Comparison of ENCODE assay signal across 8 cellular contexts in genomic region chr7:155456772-155457543, GRCh38. TPM values are rescaled to one million over a fixed set of nuclear protein-coding genes. Genes with fewer than 3 reads are reported as not detected.
DNase-seq lines count a peak whose midpoint lies in the region; ATAC-seq, FAIRE-seq and TF ChIP-seq lines count a peak whose summit lies in the region.

No MANE protein-coding gene starts in this region.

- H3K27me3 ChIP-seq in mucosa of stomach (ENCODE audit: control insufficient read depth, insufficient read depth, low read length) = peaks cover 96% of the 10 kb centered on the region
- peaks cover 36% of the 10 kb centered on the region for H3K27me3 ChIP-seq in thoracic aorta (replicated peaks; ENCODE audit: insufficient read depth)

- peak overlapping the region; percentile 86 for H3K27ac ChIP-seq in VCaP
- no peak overlapping the region for H3K27ac ChIP-seq in thoracic aorta

- TF ChIP-seq CTCF in CD14-positive monocyte (IDR thresholded peaks at IDR 0.05) (no peak), HFF-Myc (IDR thresholded peaks at IDR 0.05; ENCODE audit: low read depth, low read length, missing control alignments) (no peak), VCaP (conservative IDR thresholded peaks at IDR 0.05) (no peak), thoracic aorta (IDR thresholded peaks at IDR 0.05) (no peak)

- H3K9ac ChIP-seq in mucosa of stomach (ENCODE audit: low read length) = no peak overlapping the region

- no peak for TF ChIP-seq POLR2A in GM12892 (IDR thresholded peaks at IDR 0.05; ENCODE audit: low read depth, low read length)

- peaks cover 18% of the 10 kb centered on the region for H3K4me1 ChIP-seq in mucosa of stomach (ENCODE audit: control insufficient read depth, insufficient read depth, low read length)
- peaks cover 22 to 46% of the 10 kb centered on the region in 2 donors for H3K4me1 ChIP-seq in thoracic aorta (ENCODE audit: control insufficient read depth in 1 of 2, low read depth in 2 of 2)

- H3K36me3 ChIP-seq in mucosa of stomach (ENCODE audit: control insufficient read depth, insufficient read depth, low read length) = no peaks in the 10 kb centered on the region
- no peaks in the 10 kb centered on the region for H3K36me3 ChIP-seq in thoracic aorta

- H3K4me3 ChIP-seq in HFF-Myc (replicated peaks; ENCODE audit: low read depth, low read length) (peak overlapping the region; percentile 12; the same call in 1 of the 2 replicates), mucosa of stomach (ENCODE audit: low read length) (peak overlapping the region; percentile 19), thoracic aorta (peak overlapping the region; percentile 61)

- no peak overlapping the region for H3K27ac Mint-ChIP-seq in CD14-positive monocyte

- H3K9me3 ChIP-seq in mucosa of stomach (ENCODE audit: control insufficient read depth, low read length) = peaks cover 4% of the 10 kb centered on the region
- H3K9me3 ChIP-seq in thoracic aorta = no peaks in the 10 kb centered on the region

- H3K4me1 Mint-ChIP-seq in CD14-positive monocyte = peaks cover 24% of the 10 kb centered on the region

- peak; percentile 50 for ATAC-seq in esophagus mucosa
- no peak for ATAC-seq in thoracic aorta (ENCODE audit: insufficient number of reproducible peaks, low FRiP score, low read depth)

- peak overlapping the region; percentile 74 to 86 for H3K4me3 Mint-ChIP-seq in CD14-positive monocyte

- DNase-seq in CD14-positive monocyte (ENCODE audit: low spot score) (no peak), HFF-Myc (ENCODE audit: extremely low read depth, low read depth) (no peak), thoracic aorta (ENCODE audit: low spot score) (no peak), SHP77 (lab: John Stamatoyannopoulos, UW) (no peak), GM12892 (ENCODE audit: insufficient read length) (no peak)

- intact Hi-C loops in CD14-positive monocyte (cut with micrococcal nuclease) = no loop called here

- no peak for FAIRE-seq in GM12892 (lab: Jason Lieb, UNC)

- H3K27me3 Mint-ChIP-seq in CD14-positive monocyte (ENCODE audit: low read depth in 3 of 3) = peaks cover 82 to 94% (median 89%) of the 10 kb centered on the region in 3 donors

- H3K36me3 Mint-ChIP-seq in CD14-positive monocyte = peaks cover 3 to 5% of the 10 kb centered on the region in 2 donors

- H3K9me3 Mint-ChIP-seq in CD14-positive monocyte = peaks cover 2 to 53% (median 29%) of the 10 kb centered on the region in 7 donors

RNA-seq across cellular contexts. Expression of gene EN2, which starts 1.0 kb away (rescaled TPM):
- not detected for polyA plus RNA-seq in CD14-positive monocyte
- total RNA-seq in esophagus mucosa (not detected), thoracic aorta (under 1 TPM in 1 of 2 donors, not detected in 1; 0.27 TPM)
- polyA plus RNA-seq in GM12892 (2012; ENCODE audit: missing spikeins) = not detected
